In genomic region chr10:78015546-78015945, GRCh38 we compare ENCODE assay signal across 26 cellular contexts.
"Had no signal": no experiment of that assay in that cellular context is flagged by ENCODE, and none has a peak within 500 bp of the region (broad histone marks: within the 10 kb centered on the region; RNA-seq: fewer than 3 reads in every experiment).

No MANE protein-coding gene starts in this region.

- H3K27ac ChIP-seq: body of pancreas, epithelial cell of prostate, esophagus squamous epithelium had no signal

- H3K27me3 ChIP-seq: adrenal gland, body of pancreas, esophagus squamous epithelium had no signal

- ATAC-seq: activated CD4-positive, alpha-beta T cell treated with anti-CD3 and anti-CD28 coated beads for 36 hours; activated naive CD8-positive, alpha-beta T cell treated with anti-CD3 and anti-CD28 coated beads, Interleukin-2, amount 50 U/mL, for 24 hours; activated T-cell treated with anti-CD3 and anti-CD28 coated beads, Interleukin-2, amount 50 U/mL, for 4 hours; activated T-helper 17 cell treated with anti-CD3 and anti-CD28 coated beads, Interleukin-2, amount 50 U/mL, for 72 hours; body of pancreas; SK-N-SH treated with all-trans-retinoic acid at 6 μM for 48 hours; T-helper 17 cell had no signal

- H3K9me3 ChIP-seq: adrenal gland, body of pancreas, esophagus squamous epithelium had no signal

- DNase-seq: activated CD4-positive, alpha-beta memory T cell treated with anti-CD3 and anti-CD28 coated beads, Interleukin-2, amount 10 ng/mL, durations not matched to agents 7 days and 5 days; activated CD4-positive, alpha-beta T cell treated with anti-CD3 and anti-CD28 coated beads for 36 hours; activated CD4-positive, alpha-beta T cell treated with anti-CD3 and anti-CD28 coated beads, Interleukin-2, amount 10 ng/mL, durations not matched to agents 24 days and 14 days; activated CD4-positive, alpha-beta T cell treated with anti-CD3 and anti-CD28 coated beads, Interleukin-2, amount 50 U/mL, for 4 hours; activated CD4-positive, CD25-positive, alpha-beta regulatory T cell; activated CD4-positive, CD25-positive, alpha-beta regulatory T cell treated with anti-CD3 and anti-CD28 coated beads, Interleukin-2, amount 50 U/mL, for 72 hours; activated effector memory CD4-positive, alpha-beta T cell treated with Interleukin-2 at 50 U/mL for 16 hours; activated naive CD4-positive, alpha-beta T cell treated with anti-CD3 and anti-CD28 coated beads for 36 hours; activated naive CD8-positive, alpha-beta T cell treated with anti-CD3 and anti-CD28 coated beads for 36 hours; activated naive CD8-positive, alpha-beta T cell treated with anti-CD3 and anti-CD28 coated beads, Interleukin-2, amount 50 U/mL, for 24 hours; activated T-cell treated with anti-CD3 and anti-CD28 coated beads, Interleukin-2, amount 50 U/mL, for 4 hours; amygdala; aorta; body of pancreas; cortex of kidney; dermis blood vessel endothelial cell; effector CD4-positive, alpha-beta T cell; esophagus squamous epithelium; foreskin melanocyte; T-helper 1 cell; T-helper 17 cell; T1000 had no signal

- H3K4me1 ChIP-seq: body of pancreas, esophagus squamous epithelium had no signal

- H3K4me3 ChIP-seq: adrenal gland, body of pancreas, esophagus squamous epithelium had no signal
